17 cellular contexts compared by ENCODE assay signal in genomic region chr1:245416771-245417170, GRCh38.
A peak's percentile ranks its signal among the peaks of the same experiment; 100 is the strongest.
DNase-seq lines count a peak whose midpoint lies in the region; TF ChIP-seq lines count a peak whose summit lies in the region.
"Had no signal": no experiment of that assay in that cellular context is flagged by ENCODE, and none has a peak within 500 bp of the region (broad histone marks: within the 10 kb centered on the region; RNA-seq: fewer than 3 reads in every experiment).

No MANE protein-coding gene starts in this region.

- no peak overlapping the region for H3K14ac ChIP-seq in neuronal stem cell (ENCODE audit: low read length)

- H3K36me3 ChIP-seq in adipocyte (ENCODE audit: control insufficient read depth, insufficient read depth, low read length, severe bottlenecking) (no peaks in the 10 kb centered on the region), neuronal stem cell (replicated peaks in 1 of 2; ENCODE audit: control insufficient read depth in 2 of 2, insufficient read depth in 2 of 2, low read length in 2 of 2) (peaks cover 0 to 20% of the 10 kb centered on the region in 2 donors)
- H3K36me3 ChIP-seq: BLaER1 treated with 17β-estradiol and CSF1 and Interleukin-3, amounts not matched to agents 10 nM and 100 nM; HAP-1 had no signal

- peak; percentile 40 for DNase-seq in AG10803 (ENCODE audit: low read depth)
- peak; percentile 53 for DNase-seq in adipocyte (ENCODE audit: low read depth)
- DNase-seq in left kidney (ENCODE audit: low read depth, low spot score) = peak; percentile 49
- no peak for DNase-seq in neuronal stem cell (ENCODE audit: low spot score)
- no peak for DNase-seq in globus pallidus (ENCODE audit: low spot score)
- DNase-seq in pons (ENCODE audit: low spot score) = no peak
- DNase-seq in stimulated activated CD4-positive, alpha-beta T cell treated with anti-CD3 and anti-CD28 coated beads, Interleukin-15, amount 100 ng/mL, for 24 hours = no peak
- DNase-seq: 8988T; CD8-positive, alpha-beta T cell; COR-L47; DMS 273 treated with DMSO at 0.1 percent for 48 hours; DMS53; DND-41; GM23248 had no signal

- H4K91ac ChIP-seq in neuronal stem cell (ENCODE audit: low read depth, low read length, poor library complexity) = no peak overlapping the region

- H3K27me3 ChIP-seq in adipocyte (replicated peaks; ENCODE audit: control insufficient read depth, insufficient read depth, low read length) (peaks cover 7% of the 10 kb centered on the region), neuronal stem cell (ENCODE audit: control insufficient read depth in 3 of 3, insufficient read depth in 3 of 3, low read depth in 1 of 3, low read length in 3 of 3) (no peaks in the 10 kb centered on the region)
- H3K27me3 ChIP-seq: BLaER1 treated with 17β-estradiol and CSF1 and Interleukin-3, amounts not matched to agents 10 nM and 100 nM had no signal

- no peak overlapping the region for H4K8ac ChIP-seq in neuronal stem cell (ENCODE audit: low read depth, low read length)

- H3K9me3 ChIP-seq in adipocyte (ENCODE audit: control insufficient read depth, low read length) (no peaks in the 10 kb centered on the region), neuronal stem cell (replicated peaks in 1 of 2; ENCODE audit: control insufficient read depth in 2 of 2, insufficient read depth in 1 of 2, low read depth in 1 of 2, low read length in 2 of 2) (no peaks in the 10 kb centered on the region)
- H3K9me3 ChIP-seq: BLaER1 treated with 17β-estradiol and CSF1 and Interleukin-3, amounts not matched to agents 10 nM and 100 nM; HAP-1 had no signal

- no peak overlapping the region for H3K23ac ChIP-seq in neuronal stem cell (ENCODE audit: low read depth, low read length, poor library complexity)

- H2BK5ac ChIP-seq in neuronal stem cell (ENCODE audit: low read length) = no peak overlapping the region

- H2BK15ac ChIP-seq in neuronal stem cell (ENCODE audit: low read length) = no peak overlapping the region

- no peak overlapping the region for H3K27ac ChIP-seq in neuronal stem cell (replicated peaks; ENCODE audit: low read length)
- H3K27ac ChIP-seq: BLaER1 treated with 17β-estradiol and CSF1 and Interleukin-3, amounts not matched to agents 10 nM and 100 nM; GM23248; HL-60 had no signal

- peak overlapping the region; percentile 67 for H3K18ac ChIP-seq in neuronal stem cell (ENCODE audit: low read length)

- H3K9ac ChIP-seq in adipocyte (ENCODE audit: low read length) = no peak overlapping the region
- H3K9ac ChIP-seq in neuronal stem cell (ENCODE audit: low read depth, low read length, poor library complexity) = no peak overlapping the region
- H3K9ac ChIP-seq: BLaER1 treated with 17β-estradiol and CSF1 and Interleukin-3, amounts not matched to agents 10 nM and 100 nM; GM23248 had no signal

- H2BK120ac ChIP-seq in neuronal stem cell (ENCODE audit: low read depth, low read length) = no peak overlapping the region

- TF ChIP-seq CTCF in AG10803 (conservative IDR thresholded peaks at IDR 0.05; ENCODE audit: low read length) = no peak

- no peak overlapping the region for H2AFZ ChIP-seq in neuronal stem cell (ENCODE audit: low read length)
- H2AFZ ChIP-seq: GM23248 had no signal

- no peaks in the 10 kb centered on the region for H3K4me1 ChIP-seq in adipocyte (ENCODE audit: control insufficient read depth, insufficient read depth, low read length)
- peaks cover 8 to 9% of the 10 kb centered on the region in 2 donors for H3K4me1 ChIP-seq in neuronal stem cell (ENCODE audit: control insufficient read depth in 2 of 2, insufficient read depth in 1 of 2, low read depth in 1 of 2, low read length in 2 of 2)
- H3K4me1 ChIP-seq: BLaER1 treated with 17β-estradiol and CSF1 and Interleukin-3, amounts not matched to agents 10 nM and 100 nM; HAP-1 had no signal

- H3K79me1 ChIP-seq in neuronal stem cell (ENCODE audit: low read depth, low read length) = no peaks in the 10 kb centered on the region

- H2AK5ac ChIP-seq in neuronal stem cell (ENCODE audit: low read depth, low read length) = no peak overlapping the region

- no peak overlapping the region for H3K4me2 ChIP-seq in neuronal stem cell (ENCODE audit: insufficient read depth, low read length, poor library complexity, severe bottlenecking)
- H3K4me2 ChIP-seq: BLaER1 treated with 17β-estradiol and CSF1 and Interleukin-3, amounts not matched to agents 10 nM and 100 nM had no signal

- no peak overlapping the region for H2BK12ac ChIP-seq in neuronal stem cell (ENCODE audit: low read length)

- WGBS in neuronal stem cell (ENCODE audit: extremely low coverage in 2 of 2, insufficient read length in 2 of 2, insufficient replicate concordance in 1 of 2), 2 donors = no CpG with 5 or more reads among the region's 2 CpGs

- H3K4me3 ChIP-seq in AG10803 (ENCODE audit: low read length) = no peak overlapping the region
- no peak overlapping the region for H3K4me3 ChIP-seq in adipocyte (ENCODE audit: low read length)
- no peak overlapping the region for H3K4me3 ChIP-seq in neuronal stem cell (ENCODE audit: low read length in 2 of 2)
- H3K4me3 ChIP-seq: BLaER1 treated with 17β-estradiol and CSF1 and Interleukin-3, amounts not matched to agents 10 nM and 100 nM; GM23248; HAP-1 had no signal

- no peak overlapping the region for H3K4ac ChIP-seq in neuronal stem cell (ENCODE audit: low read length)

Comparison
In these comparisons a context has a peak if more than half of its experiments do, and no peak if none do; other contexts are left out.
1. DNase-seq: peak in AG10803 (single experiment), adipocyte (single experiment) and left kidney (single experiment); none in neuronal stem cell (single experiment), globus pallidus (single experiment), pons (single experiment) and stimulated activated CD4-positive, alpha-beta T cell treated with anti-CD3 and anti-CD28 coated beads, Interleukin-15, amount 100 ng/mL, for 24 hours (single experiment).